8 cellular contexts compared by ENCODE assay signal in genomic region chr20:37346526-37347346, GRCh38. TPM values are rescaled to one million over a fixed set of nuclear protein-coding genes. Genes with fewer than 3 reads are reported as not detected.
A peak's percentile ranks its signal among the peaks of the same experiment; 100 is the strongest.
DNase-seq lines count a peak whose midpoint lies in the region; ATAC-seq and TF ChIP-seq lines count a peak whose summit lies in the region.

No MANE protein-coding gene starts in this region.

- peak overlapping the region; percentile 57 for H3K4me3 ChIP-seq in GM12864 (ENCODE audit: low read depth, low read length)

- TF ChIP-seq CTCF in GM12864 (IDR thresholded peaks at IDR 0.05; ENCODE audit: low read depth, low read length, missing control alignments) = no peak

- H3K9me3 ChIP-seq in T-helper 17 cell (ENCODE audit: control insufficient read depth, low read length, poor library complexity, severe bottlenecking) = no peaks in the 10 kb centered on the region

- peak overlapping the region; percentile 55 for H3K4me3 Mint-ChIP-seq in T-helper 17 cell

- ATAC-seq in T-helper 17 cell = no peak
- ATAC-seq in left cardiac atrium = peak; percentile 5 to 36
- peak; percentile 6 for ATAC-seq in sciatic nerve
- ATAC-seq in HG03432 (IDR thresholded peaks at IDR 0.05; ENCODE audit: unreplicated experiment) = no peak
- ATAC-seq in HG02678 (IDR thresholded peaks at IDR 0.05; ENCODE audit: unreplicated experiment) = no peak

- no peaks in the 10 kb centered on the region for H3K27me3 Mint-ChIP-seq in T-helper 17 cell

- DNase-seq in GM12864 (ENCODE audit: low read depth) = no peak
- DNase-seq in T-helper 17 cell = no peak
- no peak for DNase-seq in left cardiac atrium
- DNase-seq in sciatic nerve (ENCODE audit: low spot score) = no peak
- no peak for DNase-seq in SK-N-DZ (ENCODE audit: low spot score)
- no peak for DNase-seq in CD1c-positive myeloid dendritic cell (ENCODE audit: extremely low spot score)

- no peak overlapping the region for H3K27ac Mint-ChIP-seq in T-helper 17 cell

- intact Hi-C loops in left cardiac atrium (cut with DNase I) (no loop called here), sciatic nerve (cut with DNase I) (no loop called here)

- no peaks in the 10 kb centered on the region for H3K36me3 Mint-ChIP-seq in T-helper 17 cell (ENCODE audit: low read depth)

- peaks cover 14% of the 10 kb centered on the region for H3K4me1 Mint-ChIP-seq in T-helper 17 cell

RNA-seq across cellular contexts. Expression of gene SRC, which starts 0.8 kb away (rescaled TPM):
- total RNA-seq in T-helper 17 cell = 10 to 100 TPM in 1 of 2 donors, 1 to 10 TPM in 1; 6.2 to 22.8 TPM
- 10 to 100 TPM in 1 of 2 donors, 1 to 10 TPM in 1; 9.2 to 10.2 TPM for total RNA-seq in left cardiac atrium
- total RNA-seq in sciatic nerve = 23.7 TPM
- 43.8 and 54.5 TPM in 2 replicates for polyA plus RNA-seq in SK-N-DZ (2014; cell fraction: cytosol; rRNA removed)
- polyA plus RNA-seq in SK-N-DZ (2014; cell fraction: nucleus; rRNA removed) = 68.7 and 96.4 TPM in 2 replicates

RNA-seq across cellular contexts. Expression of gene MANBAL, which starts 57.3 kb away (rescaled TPM):
- total RNA-seq in T-helper 17 cell = 1 to 10 TPM; 3.6 to 4.9 TPM
- 10 to 100 TPM; 24.0 TPM for total RNA-seq in left cardiac atrium
- 34.1 TPM for total RNA-seq in sciatic nerve
- polyA plus RNA-seq in SK-N-DZ (2014; cell fraction: cytosol; rRNA removed) = 25.2 and 27.4 TPM in 2 replicates
- 11.9 and 19.2 TPM in 2 replicates for polyA plus RNA-seq in SK-N-DZ (2014; cell fraction: nucleus; rRNA removed)

Comparison
In these comparisons a context has a peak if more than half of its experiments do, and no peak if none do; other contexts are left out.
1. ATAC-seq: peak in left cardiac atrium (2 of 2) and sciatic nerve (single experiment); none in T-helper 17 cell (single experiment), HG03432 (single experiment) and HG02678 (single experiment).